Comparison of ENCODE assay signal across 15 cellular contexts in genomic region chr7:141431143-141431479, GRCh38.
DNase-seq lines count a peak whose midpoint lies in the region; ATAC-seq and TF ChIP-seq lines count a peak whose summit lies in the region.
"Had no signal": no experiment of that assay in that cellular context is flagged by ENCODE, and none has a peak within 500 bp of the region (broad histone marks: within the 10 kb centered on the region; RNA-seq: fewer than 3 reads in every experiment).

No MANE protein-coding gene starts in this region.

- TF ChIP-seq CTCF in heart right ventricle (IDR thresholded peaks at IDR 0.05): no peak
- no peak for TF ChIP-seq CTCF in type B pancreatic cell (conservative IDR thresholded peaks at IDR 0.05)

- H3K9ac ChIP-seq in NT2/D1 (ENCODE audit: insufficient read length, low read depth) (peak overlapping the region; percentile 12), iPS-18a (ENCODE audit: low read length) (peak overlapping the region; percentile 7)
- H3K9ac ChIP-seq: SK-N-SH had no signal

- no peak for DNase-seq in right cardiac atrium
- DNase-seq in heart right ventricle: no peak
- DNase-seq in NT2/D1 (ENCODE audit: low read depth, low spot score): no peak
- DNase-seq in type B pancreatic cell (ENCODE audit: extremely low spot score, unreplicated experiment): no peak
- DNase-seq in RKO (ENCODE audit: low spot score): no peak
- no peak for DNase-seq in A172 (ENCODE audit: low spot score)
- DNase-seq in stimulated activated naive CD4-positive, alpha-beta T cell (lab: John Stamatoyannopoulos, UW): no peak
- DNase-seq: EL, Peyer's patch, Right ventricle myocardium superior, SK-N-SH had no signal

- H3K27ac Mint-ChIP-seq in type B pancreatic cell: peak overlapping the region; percentile 53

- no peak overlapping the region for H3K4me3 Mint-ChIP-seq in type B pancreatic cell

- intact Hi-C loops in right cardiac atrium (cut with DNase I) (no loop called here), heart right ventricle (cut with DNase I) (no loop called here)

- peaks cover 8% of the 10 kb centered on the region for H3K9me3 Mint-ChIP-seq in type B pancreatic cell

- H3K36me3 ChIP-seq in heart right ventricle (no peaks in the 10 kb centered on the region), NT2/D1 (ENCODE audit: insufficient read depth, insufficient read length, low read length) (no peaks in the 10 kb centered on the region), iPS-18a (ENCODE audit: control insufficient read depth, low read depth, low read length) (no peaks in the 10 kb centered on the region)
- H3K36me3 ChIP-seq: HAP-1, Peyer's patch had no signal

- H3K27me3 ChIP-seq in right cardiac atrium (ENCODE audit: control insufficient read depth, insufficient read depth): no peaks in the 10 kb centered on the region
- H3K27me3 ChIP-seq in heart right ventricle: no peaks in the 10 kb centered on the region
- H3K27me3 ChIP-seq in NT2/D1 (ENCODE audit: insufficient read depth, insufficient read length): no peaks in the 10 kb centered on the region
- H3K27me3 ChIP-seq in iPS-18a (ENCODE audit: control insufficient read depth, insufficient read depth, low read length): no peaks in the 10 kb centered on the region
- H3K27me3 ChIP-seq: Peyer's patch had no signal

- WGBS in right cardiac atrium: 65% methylated on average over 2 of the region's 2 CpGs
- WGBS in heart right ventricle, 2 donors: 72 to 73% methylated on average over 2 of the region's 2 CpGs

- H3K27me3 Mint-ChIP-seq in type B pancreatic cell: peaks cover 19% of the 10 kb centered on the region

- peak overlapping the region; percentile 8 for H3K27ac ChIP-seq in right cardiac atrium (ENCODE audit: low read length)
- no peak overlapping the region for H3K27ac ChIP-seq in heart right ventricle
- peak overlapping the region; percentile 7 for H3K27ac ChIP-seq in iPS-18a (ENCODE audit: low read length)
- H3K27ac ChIP-seq: C4-2B, Peyer's patch had no signal

- H3K4me3 ChIP-seq in right cardiac atrium (ENCODE audit: low read length): no peak overlapping the region
- no peak overlapping the region for H3K4me3 ChIP-seq in heart right ventricle
- H3K4me3 ChIP-seq in NT2/D1 (ENCODE audit: insufficient read length, low read depth): no peak overlapping the region
- peak overlapping the region; percentile 2 for H3K4me3 ChIP-seq in iPS-18a (ENCODE audit: low read length)
- H3K4me3 ChIP-seq: HAP-1, K562, Peyer's patch had no signal

- H3K4me1 Mint-ChIP-seq in type B pancreatic cell (ENCODE audit: unreplicated experiment): peaks cover 13% of the 10 kb centered on the region

- H3K9me3 ChIP-seq in right cardiac atrium (ENCODE audit: control insufficient read depth, low read length) (no peaks in the 10 kb centered on the region), heart right ventricle (peaks cover 0 to 17% (median 5%) of the 10 kb centered on the region in 11 donors), NT2/D1 (ENCODE audit: insufficient read depth, low read length) (no peaks in the 10 kb centered on the region), iPS-18a (ENCODE audit: control insufficient read depth, low read depth, low read length) (no peaks in the 10 kb centered on the region)

- H3K4me1 ChIP-seq in right cardiac atrium (ENCODE audit: control insufficient read depth, insufficient read depth, low read length) (peaks cover 2% of the 10 kb centered on the region), heart right ventricle (peaks cover 0 to 14% (median 0%) of the 10 kb centered on the region in 9 donors), NT2/D1 (ENCODE audit: insufficient read depth, insufficient read length) (peaks cover 3% of the 10 kb centered on the region), iPS-18a (ENCODE audit: control insufficient read depth, low read depth, low read length) (peaks cover 44% of the 10 kb centered on the region)
- H3K4me1 ChIP-seq: Peyer's patch had no signal

- ATAC-seq in right cardiac atrium (no peak), heart right ventricle (no peak)

- no peaks in the 10 kb centered on the region for H3K36me3 Mint-ChIP-seq in type B pancreatic cell

Comparison
In these comparisons a context has a peak if more than half of its experiments do, and no peak if none do; other contexts are left out.
1. H3K27ac ChIP-seq: peak in right cardiac atrium (single experiment) and iPS-18a (single experiment); none in heart right ventricle (0 of 10).